ENCODE assay signal across 8 cellular contexts in genomic region chr1:35202048-35202719, GRCh38. TPM values are rescaled to one million over a fixed set of nuclear protein-coding genes. Genes with fewer than 3 reads are reported as not detected.
DNase-seq lines count a peak whose midpoint lies in the region; ATAC-seq and TF ChIP-seq lines count a peak whose summit lies in the region.

No MANE protein-coding gene starts in this region.

- no peaks in the 10 kb centered on the region for H3K79me2 ChIP-seq in GM23248 (ENCODE audit: insufficient read depth)
- no peaks in the 10 kb centered on the region for H3K79me2 ChIP-seq in SU-DHL-6 (ENCODE audit: insufficient read depth, low read length)

- intact Hi-C loops in heart right ventricle (cut with DNase I) (loop anchor here (1.0 to 10.0 kb wide), 10 partner anchors 63 to 573 kb away; partner anchors contain the start of genes KIAA0319L (in 1 of the 10), NCDN (in 1 of the 10) and ZMYM4 (in 1 of the 10)), psoas muscle (cut with DNase I) (loop anchor here (5.0 to 10.0 kb wide), 3 partner anchors 65 to 203 kb away; partner anchors contain the start of gene ZMYM4 (in 1 of the 2))

- H3F3A ChIP-seq in GM23248 (ENCODE audit: insufficient read depth) = no peaks in the 10 kb centered on the region
- H3F3A ChIP-seq in SU-DHL-6 (ENCODE audit: insufficient read depth) = 0 out of 2 replicates have a peak, but pooled peaks cover 4% of the 10 kb centered on the region

- in situ Hi-C loops in Caki2 (cut with HindIII; ENCODE audit: low pct_unique_long_range_greater_than_20kb, low sequenced_read_pairs) = no loop called here
- in situ Hi-C loops in GM23248 (cut with MboI) = loop anchor here (10.0 kb wide), 1 partner anchor 93 kb away; no protein-coding TSS in a partner anchor

- H3K4me3 ChIP-seq in GM23248 (peak overlapping the region; percentile 46), SU-DHL-6 (ENCODE audit: insufficient read depth, low read length, poor library complexity, severe bottlenecking) (no peak overlapping the region), adipocyte (ENCODE audit: low read length) (peak overlapping the region; percentile 3), heart right ventricle (no peak overlapping the region), psoas muscle (peak overlapping the region; percentile 15)

- no peaks in the 10 kb centered on the region for H3K27me3 ChIP-seq in GM23248 (replicated peaks; ENCODE audit: insufficient read depth)
- H3K27me3 ChIP-seq in SU-DHL-6 (ENCODE audit: low read length) = no peaks in the 10 kb centered on the region
- H3K27me3 ChIP-seq in adipocyte (replicated peaks; ENCODE audit: control insufficient read depth, insufficient read depth, low read length) = no peaks in the 10 kb centered on the region
- H3K27me3 ChIP-seq in heart right ventricle = no peaks in the 10 kb centered on the region
- H3K27me3 ChIP-seq in psoas muscle (ENCODE audit: insufficient read depth in 3 of 3, low read length in 2 of 3) = no peaks in the 10 kb centered on the region

- TF ChIP-seq CTCF in SU-DHL-6 (IDR thresholded peaks at IDR 0.05; ENCODE audit: insufficient read depth, low read length, poor library complexity, severe bottlenecking) (peak; percentile 87), heart right ventricle (IDR thresholded peaks at IDR 0.05) (peak; percentile 72 to 92 (median 83)), psoas muscle (IDR thresholded peaks at IDR 0.05) (peak; percentile 86)

- no peak overlapping the region for H3K27ac ChIP-seq in GM23248
- no peak overlapping the region for H3K27ac ChIP-seq in SU-DHL-6 (ENCODE audit: low read depth, low read length)
- no peak overlapping the region for H3K27ac ChIP-seq in heart right ventricle
- H3K27ac ChIP-seq in psoas muscle = no peak overlapping the region

- H3K9me2 ChIP-seq in GM23248 (ENCODE audit: insufficient read depth) (no peaks in the 10 kb centered on the region), SU-DHL-6 (replicated peaks; ENCODE audit: insufficient read depth, low read length) (no peaks in the 10 kb centered on the region)

- no peaks in the 10 kb centered on the region for H3K36me3 ChIP-seq in GM23248 (ENCODE audit: low read depth)
- H3K36me3 ChIP-seq in SU-DHL-6 (ENCODE audit: low read length) = no peaks in the 10 kb centered on the region
- no peaks in the 10 kb centered on the region for H3K36me3 ChIP-seq in adipocyte (ENCODE audit: control insufficient read depth, insufficient read depth, low read length, severe bottlenecking)
- no peaks in the 10 kb centered on the region for H3K36me3 ChIP-seq in heart right ventricle
- H3K36me3 ChIP-seq in psoas muscle (ENCODE audit: insufficient read depth in 1 of 2, low read depth in 1 of 2) = no peaks in the 10 kb centered on the region

- WGBS in GM23248 (ENCODE audit: low coverage in 1 of 2, low lambda C conversion rate in 2 of 2, missing lambda C conversion rate in 2 of 2), 2 experiments = 25 to 27% methylated on average over 6 of the region's 6 CpGs
- WGBS in heart right ventricle, 2 donors = 25 to 27% methylated on average over 6 of the region's 6 CpGs
- WGBS in psoas muscle, 3 donors = 23 to 32% (median 29%) methylated on average over 6 of the region's 6 CpGs

- H3K9ac ChIP-seq in GM23248 (no peak overlapping the region), SU-DHL-6 (ENCODE audit: low read length) (no peak overlapping the region), adipocyte (ENCODE audit: low read length) (no peak overlapping the region)

- H2AFZ ChIP-seq in GM23248 = peak overlapping the region; percentile 86
- peak overlapping the region; percentile 87 for H2AFZ ChIP-seq in SU-DHL-6 (ENCODE audit: low read depth, low read length, severe bottlenecking)

- DNase-seq in Caki2 (ENCODE audit: low read depth) (peak; percentile 59), GM23248 (peak; percentile 90), NCI-H1417 (lab: John Stamatoyannopoulos, UW) (peak; percentile 81 to 92 (median 85)), adipocyte (ENCODE audit: low read depth) (peak; percentile 94), heart right ventricle (peak in 1 of 2 donors; percentile 71), psoas muscle (peak; percentile 34 to 62)

- H3K9me3 ChIP-seq in GM23248 (ENCODE audit: low read depth) = no peaks in the 10 kb centered on the region
- no peaks in the 10 kb centered on the region for H3K9me3 ChIP-seq in SU-DHL-6 (ENCODE audit: insufficient read depth, low read length)
- H3K9me3 ChIP-seq in adipocyte (ENCODE audit: control insufficient read depth, low read length) = no peaks in the 10 kb centered on the region
- H3K9me3 ChIP-seq in heart right ventricle = no peaks in the 10 kb centered on the region
- H3K9me3 ChIP-seq in psoas muscle = no peaks in the 10 kb centered on the region

- ATAC-seq in heart right ventricle (peak; percentile 74 to 98 (median 94)), psoas muscle (peak; percentile 91 to 99 (median 95)), GM18858 (IDR thresholded peaks at IDR 0.05; ENCODE audit: unreplicated experiment) (no peak)

- H3K4me2 ChIP-seq in GM23248 (ENCODE audit: unreplicated experiment) (peak overlapping the region; percentile 56), SU-DHL-6 (ENCODE audit: low read depth, low read length, poor library complexity, severe bottlenecking) (peak overlapping the region; percentile 16)

- H3K4me1 ChIP-seq in GM23248 (ENCODE audit: insufficient read depth) (0 out of 2 replicates have a peak, but pooled peaks cover 4% of the 10 kb centered on the region), adipocyte (ENCODE audit: control insufficient read depth, insufficient read depth, low read length) (peaks cover 12% of the 10 kb centered on the region), heart right ventricle (peaks cover 0 to 8% (median 0%) of the 10 kb centered on the region in 9 donors), psoas muscle (no peaks in the 10 kb centered on the region)

- H4K20me1 ChIP-seq in GM23248 (ENCODE audit: insufficient read depth) (no peaks in the 10 kb centered on the region), SU-DHL-6 (ENCODE audit: low read depth, low read length) (no peaks in the 10 kb centered on the region)

RNA-seq across cellular contexts. Expression of gene SFPQ, which starts 9.2 kb away (rescaled TPM):
- 206 and 247 TPM in 2 replicates for total RNA-seq in Caki2 (2014; rRNA removed; shearing (Covaris generic); ENCODE audit: low replicate concordance)
- total RNA-seq in GM23248 (2014; rRNA removed; shearing (Covaris generic)) = 104 and 129 TPM in 2 replicates
- 52.3 and 60.5 TPM in 2 replicates for polyA plus RNA-seq in GM23248 (2016; fragmentation: Nextera tagmentation; extraction: Ambion mirVana)
- total RNA-seq in heart right ventricle = 100 to 1,000 TPM in 3 of 10 donors, 10 to 100 TPM in 7; 80.0 to 112 (median 95.2) TPM
- polyA plus RNA-seq in heart right ventricle = 100 to 1,000 TPM in 1 of 2 donors, 10 to 100 TPM in 1; 82.2 to 224 TPM
- 100 to 1,000 TPM in 2 of 4 donors, 10 to 100 TPM in 2; 51.3 to 124 (median 102) TPM for total RNA-seq in psoas muscle
- 10 to 100 TPM; 79.4 to 86.8 (median 82.7) TPM for polyA plus RNA-seq in psoas muscle

Comparison
In these comparisons a context has a peak if more than half of its experiments do, and no peak if none do; other contexts are left out.
1. H3K4me3 ChIP-seq: peak in GM23248 (single experiment), adipocyte (single experiment) and psoas muscle (single experiment); none in SU-DHL-6 (single experiment) and heart right ventricle (0 of 10).
2. Peak in every context shown above with its lines, with median percentiles within 50 percentile points of each other: CTCF ChIP-seq.